Comparison of ENCODE assay signal across 8 cellular contexts in the genomic region with DNA sequence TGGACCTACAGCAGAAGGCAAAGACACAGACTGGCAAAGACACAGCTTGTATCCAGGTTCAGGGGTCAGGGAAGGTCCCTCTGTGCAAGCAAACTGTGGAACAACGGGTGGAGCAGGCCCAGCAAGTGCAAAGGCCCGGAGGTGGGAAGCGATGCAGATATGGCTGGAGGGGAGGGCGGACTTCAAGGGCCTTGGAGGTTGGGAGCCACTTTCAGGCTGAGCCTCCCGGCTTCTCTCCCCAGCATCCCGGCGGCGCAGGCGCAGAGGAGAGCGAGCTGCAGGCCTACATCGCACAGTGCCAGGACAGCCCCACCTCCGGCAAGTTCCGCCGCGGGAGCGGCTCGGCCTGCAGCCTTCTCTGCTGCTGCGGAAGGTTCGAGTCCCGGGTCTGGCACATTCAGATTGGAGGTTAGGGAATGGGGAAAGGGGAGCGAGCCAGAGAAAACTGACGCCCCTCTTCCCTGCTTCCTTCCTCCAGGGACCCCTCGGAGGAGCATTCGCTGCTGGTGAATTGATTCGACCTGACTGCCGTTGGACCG. TPM values are rescaled to one million over a fixed set of nuclear protein-coding genes. Genes with fewer than 3 reads are reported as not detected.
DNase-seq lines count a peak whose midpoint lies in the region; FAIRE-seq and TF ChIP-seq lines count a peak whose summit lies in the region.

No MANE protein-coding gene starts in this region.

- no peak for TF ChIP-seq CTCF in AG09309 (IDR thresholded peaks at IDR 0.05; ENCODE audit: control insufficient read depth, insufficient read depth, low read depth, low read length, missing control alignments)
- TF ChIP-seq CTCF in Loucy (conservative IDR thresholded peaks at IDR 0.05; ENCODE audit: low read length): no peak
- no peak for TF ChIP-seq CTCF in choroid plexus epithelial cell (conservative IDR thresholded peaks at IDR 0.05; ENCODE audit: low read depth, low read length)
- no peak for TF ChIP-seq CTCF in liver (IDR thresholded peaks at IDR 0.05; ENCODE audit: low read depth, low read length, missing input control)
- TF ChIP-seq CTCF in stomach (IDR thresholded peaks at IDR 0.05): no peak

- no peaks in the 10 kb centered on the region for H3F3A ChIP-seq in Loucy (ENCODE audit: low read depth)

- no peak for DNase-seq in AG09309 (ENCODE audit: low read depth)
- DNase-seq in choroid plexus epithelial cell (ENCODE audit: low read depth): peak; percentile 67
- peak; percentile 61 for DNase-seq in stomach
- no peak for DNase-seq in GM12891 (ENCODE audit: insufficient read length, low spot score)
- no peak for DNase-seq in GM19239 (ENCODE audit: insufficient read length, low spot score)
- DNase-seq in HAP-1 (ENCODE audit: low spot score in 2 of 2): no peak

- H3K9me3 ChIP-seq in Loucy (ENCODE audit: insufficient read depth, low read depth, low read length) (no peaks in the 10 kb centered on the region), liver (ENCODE audit: control insufficient read depth in 4 of 4, low read length in 3 of 4) (no peaks in the 10 kb centered on the region), stomach (no peaks in the 10 kb centered on the region), HAP-1 (no peaks in the 10 kb centered on the region)

- in situ Hi-C loops in HAP-1 (cut with MboI; ENCODE audit: low sequenced_read_pairs): no loop called here

- no peaks in the 10 kb centered on the region for H3K4me1 ChIP-seq in Loucy (ENCODE audit: insufficient read depth, low read length, poor library complexity, severe bottlenecking)
- peaks cover 4 to 31% (median 22%) of the 10 kb centered on the region in 4 donors for H3K4me1 ChIP-seq in liver (ENCODE audit: control insufficient read depth in 4 of 4, insufficient read depth in 4 of 4, low read length in 3 of 4)
- peaks cover 7 to 31% (median 25%) of the 10 kb centered on the region in 4 donors for H3K4me1 ChIP-seq in stomach
- peaks cover 7% of the 10 kb centered on the region for H3K4me1 ChIP-seq in HAP-1

- H4K20me1 ChIP-seq in Loucy (ENCODE audit: insufficient read depth, low read length, poor library complexity, severe bottlenecking): no peaks in the 10 kb centered on the region

- TF ChIP-seq EP300 in stomach (IDR thresholded peaks at IDR 0.05): no peak

- no peaks in the 10 kb centered on the region for H3K36me3 ChIP-seq in Loucy (ENCODE audit: insufficient read depth, low read length)
- H3K36me3 ChIP-seq in liver (ENCODE audit: control insufficient read depth in 4 of 4, insufficient read depth in 3 of 4, low read depth in 1 of 4, low read length in 3 of 4): peaks cover 0 to 22% (median 2%) of the 10 kb centered on the region in 4 donors
- H3K36me3 ChIP-seq in stomach: peaks cover 17 to 54% (median 46%) of the 10 kb centered on the region in 4 donors
- peaks cover 3% of the 10 kb centered on the region for H3K36me3 ChIP-seq in HAP-1 (replicated peaks)

- H3K4me3 ChIP-seq in AG09309 (ENCODE audit: control insufficient read depth, low read depth, low read length) (peak overlapping the region; percentile 74), Loucy (ENCODE audit: low read length, poor library complexity, severe bottlenecking) (peak overlapping the region; percentile 89), choroid plexus epithelial cell (ENCODE audit: low read depth, low read length) (peak overlapping the region; percentile 98), liver (ENCODE audit: low read depth in 1 of 3, low read length in 3 of 3) (peak overlapping the region in 2 of 3 donors; percentile 59 to 71), stomach (peak overlapping the region; percentile 77 to 82 (median 80)), HAP-1 (no peak overlapping the region)

- peak overlapping the region; percentile 84 to 95 for H3K27ac ChIP-seq in liver (ENCODE audit: low read depth in 1 of 2, low read length in 2 of 2)
- H3K27ac ChIP-seq in stomach: peak overlapping the region; percentile 92 to 94 (median 92)

- FAIRE-seq in GM12891 (lab: Jason Lieb, UNC) (no peak), GM19239 (lab: Jason Lieb, UNC) (no peak)

- intact Hi-C loops in stomach (cut with DNase I; ENCODE audit: low total_unique reads): no loop called here

- peak overlapping the region; percentile 82 for H3K9ac ChIP-seq in Loucy (ENCODE audit: low read depth, low read length, poor library complexity, severe bottlenecking)
- H3K9ac ChIP-seq in liver (ENCODE audit: low read depth in 1 of 2, low read length in 2 of 2): peak overlapping the region in 1 of 2 donors; percentile 86

- H3K27me3 ChIP-seq in Loucy (ENCODE audit: insufficient read depth, low read length, poor library complexity, severe bottlenecking): no peaks in the 10 kb centered on the region
- no peaks in the 10 kb centered on the region for H3K27me3 ChIP-seq in liver (ENCODE audit: control insufficient read depth in 4 of 4, insufficient read depth in 4 of 4, low read length in 3 of 4)
- H3K27me3 ChIP-seq in stomach: no peaks in the 10 kb centered on the region
- H3K27me3 ChIP-seq in HAP-1 (ENCODE audit: low read depth): no peaks in the 10 kb centered on the region

- no peak for TF ChIP-seq RAD21 in liver (IDR thresholded peaks at IDR 0.05)

- peak overlapping the region; percentile 81 for H2AFZ ChIP-seq in Loucy (ENCODE audit: low read length)

- H3K9me2 ChIP-seq in Loucy (replicated peaks; ENCODE audit: low read depth, low read length): no peaks in the 10 kb centered on the region

- 33% methylated on average over 27 of the region's 27 CpGs for WGBS in liver
- WGBS in stomach, 5 donors: 21 to 36% (median 26%) methylated on average over 21 to 27 of the region's 27 CpGs

- peak overlapping the region; percentile 98 for H3K4me2 ChIP-seq in Loucy (ENCODE audit: low read depth, low read length, poor library complexity, severe bottlenecking)

- no peaks in the 10 kb centered on the region for H3K79me2 ChIP-seq in Loucy (ENCODE audit: insufficient read depth, low read length)

- TF ChIP-seq POLR2A in stomach (IDR thresholded peaks at IDR 0.05): no peak
- no peak for TF ChIP-seq POLR2A in GM12891 (IDR thresholded peaks at IDR 0.05; ENCODE audit: low read depth, low read length)

TF ChIP-seq in liver, 16 proteins besides CTCF, POLR2A, EP300 and RAD21:
- no peak for TF ChIP-seq ATF3 (IDR thresholded peaks at IDR 0.05)
- TF ChIP-seq HNF4A (conservative IDR thresholded peaks at IDR 0.05): no peak
- no peak for TF ChIP-seq NR2F2 (IDR thresholded peaks at IDR 0.05)
- no peak for TF ChIP-seq EGR1 (IDR thresholded peaks at IDR 0.05; ENCODE audit: low read depth in 2 of 2)
- TF ChIP-seq GABPA (IDR thresholded peaks at IDR 0.05 in 1 of 2, conservative IDR thresholded peaks at IDR 0.05 in 1 of 2): no peak
- TF ChIP-seq YY1 (IDR thresholded peaks at IDR 0.05): no peak
- TF ChIP-seq FOXA1 (IDR thresholded peaks at IDR 0.05): no peak
- TF ChIP-seq FOXA2 (IDR thresholded peaks at IDR 0.05): no peak
TF ChIP-seq in liver: peak in this region for 0.

TF ChIP-seq in GM12891, 5 proteins besides CTCF, POLR2A, EP300 and RAD21:
- no peak for TF ChIP-seq TAF1 (IDR thresholded peaks at IDR 0.05; ENCODE audit: low read depth, low read length)
- no peak for TF ChIP-seq SPI1 (IDR thresholded peaks at IDR 0.05; ENCODE audit: low read depth, low read length)
- TF ChIP-seq POLR2AphosphoS5 (IDR thresholded peaks at IDR 0.05; ENCODE audit: low read depth, low read length): no peak
- no peak for TF ChIP-seq PAX5 (IDR thresholded peaks at IDR 0.05; ENCODE audit: insufficient read depth, low read length, severe bottlenecking)
- no peak for TF ChIP-seq POU2F2 (IDR thresholded peaks at IDR 0.05; ENCODE audit: low read depth, low read length)

RNA-seq across cellular contexts. Expression of gene PNPLA6, which starts 2.2 kb away (rescaled TPM):
- total RNA-seq in liver: 10 to 100 TPM; 33.0 to 68.4 TPM
- 10 to 100 TPM; 20.9 to 22.9 TPM for polyA plus RNA-seq in liver
- 100 to 1,000 TPM in 2 of 5 donors, 10 to 100 TPM in 3; 15.2 to 357 (median 70.1) TPM for total RNA-seq in stomach
- polyA plus RNA-seq in stomach: 10 to 100 TPM; 31.3 to 38.4 (median 38.0) TPM
- polyA plus RNA-seq in GM12891 (2012; ENCODE audit: low read depth, missing spikeins): 51.3 TPM

RNA-seq across cellular contexts. Expression of gene MCOLN1, which starts 10.9 kb away (rescaled TPM):
- total RNA-seq in liver: 10 to 100 TPM; 10.9 to 13.2 TPM
- 10 to 100 TPM; 14.1 to 17.0 TPM for polyA plus RNA-seq in liver
- 10 to 100 TPM in 3 of 5 donors, 1 to 10 TPM in 2; 5.1 to 56.6 (median 18.3) TPM for total RNA-seq in stomach
- 10 to 100 TPM; 13.3 to 25.5 (median 19.2) TPM for polyA plus RNA-seq in stomach
- polyA plus RNA-seq in GM12891 (2012; ENCODE audit: low read depth, missing spikeins): 5.8 TPM

RNA-seq across cellular contexts. Expression of gene ZNF358, which starts 17.4 kb away (rescaled TPM):
- total RNA-seq in liver: 1 to 10 TPM; 5.7 to 9.5 TPM
- polyA plus RNA-seq in liver: 10 to 100 TPM; 15.6 to 18.2 TPM
- 100 to 1,000 TPM in 1 of 5 donors, 10 to 100 TPM in 3, 1 to 10 TPM in 1; 6.2 to 304 (median 84.0) TPM for total RNA-seq in stomach
- polyA plus RNA-seq in stomach: 10 to 100 TPM; 68.0 to 75.8 (median 72.4) TPM
- 6.6 TPM for polyA plus RNA-seq in GM12891 (2012; ENCODE audit: low read depth, missing spikeins)

RNA-seq across cellular contexts. Expression of gene PEX11G, which starts 44.5 kb away (rescaled TPM):
- total RNA-seq in liver: 1 to 10 TPM; 1.9 to 7.7 TPM
- polyA plus RNA-seq in liver: 10 to 100 TPM in 1 of 2 donors, 1 to 10 TPM in 1; 8.6 to 10.9 TPM
- 1 to 10 TPM in 2 of 5 donors, not detected in 3; 3.9 to 5.2 TPM for total RNA-seq in stomach
- polyA plus RNA-seq in stomach: 1 to 10 TPM; 5.5 to 8.8 (median 5.8) TPM
- polyA plus RNA-seq in GM12891 (2012; ENCODE audit: low read depth, missing spikeins): 2.3 TPM

Comparison
In these comparisons a context has a peak if more than half of its experiments do, and no peak if none do; other contexts are left out.
1. DNase-seq: peak in choroid plexus epithelial cell (single experiment) and stomach (single experiment); none in AG09309 (single experiment), GM12891 (single experiment), GM19239 (single experiment) and HAP-1 (0 of 2).